Comparison of ENCODE assay signal across 1 cellular context in genomic region chr15:90265271-90266060, GRCh38.
TF ChIP-seq lines count a peak whose summit lies in the region.

Gene NGRN, plus strand, starts transcription at chr15:90265672. Its CDS starts 41 bp downstream, at chr15:90265713.

TF ChIP-seq in GM12878, 131 proteins besides CTCF, POLR2A, EP300 and RAD21 (continued from another document):
- peak; percentile 30; the same call in 1 of the 2 replicates for TF ChIP-seq NR2C1 (IDR thresholded peaks at IDR 0.05)
- TF ChIP-seq HCFC1 (IDR thresholded peaks at IDR 0.05; ENCODE audit: low read length): peak; percentile 43
- peak; percentile 61; the same call in 1 of the 2 replicates for TF ChIP-seq NBN (IDR thresholded peaks at IDR 0.05)
- peak; percentile 73 for TF ChIP-seq CREB1 (IDR thresholded peaks at IDR 0.05; ENCODE audit: low read depth)
- no peak for TF ChIP-seq MTA2 (IDR thresholded peaks at IDR 0.05; ENCODE audit: low read depth)
- TF ChIP-seq SREBF2 (IDR thresholded peaks at IDR 0.05; ENCODE audit: low read length): peak; percentile 22; the same call in 1 of the 2 replicates
- no peak for TF ChIP-seq JUNB (IDR thresholded peaks at IDR 0.05)
- no peak for TF ChIP-seq ATF2 (IDR thresholded peaks at IDR 0.05; ENCODE audit: low read length)
- 0 out of 2 replicates have a peak, but pooled peaks have one; percentile 49 for TF ChIP-seq RB1 (IDR thresholded peaks at IDR 0.05; ENCODE audit: borderline replicate concordance)
- peak; percentile 78; the same call in 1 of the 2 replicates for TF ChIP-seq GATAD2B (conservative IDR thresholded peaks at IDR 0.05; ENCODE audit: low read depth)
- no peak for TF ChIP-seq ESRRA (IDR thresholded peaks at IDR 0.05; ENCODE audit: low read length)
- no peak for TF ChIP-seq NR2C2 (IDR thresholded peaks at IDR 0.05; ENCODE audit: borderline replicate concordance, control insufficient read depth, insufficient read length, low read depth)
- TF ChIP-seq HDAC2 (IDR thresholded peaks at IDR 0.05): no peak
- no peak for TF ChIP-seq KAT2A (conservative IDR thresholded peaks at IDR 0.05; ENCODE audit: control insufficient read depth, low read depth, low read length)
- 0 out of 2 replicates have a peak, but pooled peaks have one; percentile 22 for TF ChIP-seq TCF3 (IDR thresholded peaks at IDR 0.05; ENCODE audit: borderline replicate concordance, insufficient read depth, low read depth, low read length)
- 0 out of 2 replicates have a peak, but pooled peaks have one; percentile 53 for TF ChIP-seq DPF2 (IDR thresholded peaks at IDR 0.05)
- no peak for TF ChIP-seq HSF1 (IDR thresholded peaks at IDR 0.05; ENCODE audit: low read depth, low read length)
- TF ChIP-seq ZNF384 (IDR thresholded peaks at IDR 0.05; ENCODE audit: borderline replicate concordance, low read depth, low read length): no peak
- peak; percentile 34; the same call in 1 of the 2 replicates for TF ChIP-seq CHD1 (IDR thresholded peaks at IDR 0.05; ENCODE audit: low read depth, low read length)
- TF ChIP-seq NR2F1 (conservative IDR thresholded peaks at IDR 0.05): peak; percentile 60
- no peak for TF ChIP-seq ZNF24 (IDR thresholded peaks at IDR 0.05)
- peak; percentile 16; the same call in 1 of the 2 replicates for TF ChIP-seq SMC3 (IDR thresholded peaks at IDR 0.05; ENCODE audit: borderline replicate concordance, low read length)
- TF ChIP-seq NFYA (IDR thresholded peaks at IDR 0.05; ENCODE audit: borderline replicate concordance, low read depth, low read length): no peak
- no peak for TF ChIP-seq SRF (IDR thresholded peaks at IDR 0.05; ENCODE audit: low read depth in 2 of 2, low read length in 2 of 2)
- TF ChIP-seq BHLHE40 (IDR thresholded peaks at IDR 0.05; ENCODE audit: borderline replicate concordance in 1 of 2, low read depth in 2 of 2, low read length in 1 of 2): peak in 1 of 2 experiments; percentile 66; a peak in 1 of 4 replicates
- TF ChIP-seq ZNF622 (IDR thresholded peaks at IDR 0.05): no peak
- peak; percentile 83; the same call in 1 of the 2 replicates for TF ChIP-seq POLR2AphosphoS2 (IDR thresholded peaks at IDR 0.05; ENCODE audit: low read depth, low read length)
- TF ChIP-seq IRF4 (IDR thresholded peaks at IDR 0.05; ENCODE audit: low read depth, low read length): no peak
- TF ChIP-seq SMAD5 (IDR thresholded peaks at IDR 0.05; ENCODE audit: low read depth): peak; percentile 85
- TF ChIP-seq SIN3A (IDR thresholded peaks at IDR 0.05; ENCODE audit: low read depth, low read length): 0 out of 2 replicates have a peak, but pooled peaks have one; percentile 48
- peak; percentile 60 for TF ChIP-seq HDAC6 (IDR thresholded peaks at IDR 0.05; ENCODE audit: unreplicated experiment)
- 0 out of 2 replicates have a peak, but pooled peaks have one; percentile 34 for TF ChIP-seq ZNF207 (IDR thresholded peaks at IDR 0.05; ENCODE audit: borderline replicate concordance)
- TF ChIP-seq ZNF274 (IDR thresholded peaks at IDR 0.05; ENCODE audit: insufficient read depth, insufficient read length): no peak
- peak; percentile 49 for TF ChIP-seq SKIL (IDR thresholded peaks at IDR 0.05; ENCODE audit: low read depth, poor library complexity, severe bottlenecking)
- TF ChIP-seq IRF5 (IDR thresholded peaks at IDR 0.05; ENCODE audit: borderline replicate concordance): no peak
- no peak for TF ChIP-seq NFIC (IDR thresholded peaks at IDR 0.05; ENCODE audit: low read depth, low read length)
- TF ChIP-seq BCLAF1 (IDR thresholded peaks at IDR 0.05): no peak
